Comparison of ENCODE assay signal across 1 cellular context in genomic region chr19:3343619-3344502, GRCh38.
A peak's percentile ranks its signal among the peaks of the same experiment; 100 is the strongest.
TF ChIP-seq lines count a peak whose summit lies in the region.

No MANE protein-coding gene starts in this region.

TF ChIP-seq in HepG2, 621 proteins besides CTCF, POLR2A, EP300 and RAD21 (continued from another document and continues in another):
- TF ChIP-seq NFAT5 (CRISPR knock-in tag; IDR thresholded peaks at IDR 0.05) = no peak
- no peak for TF ChIP-seq RXRB (CRISPR knock-in tag; IDR thresholded peaks at IDR 0.05; ENCODE audit: borderline replicate concordance)
- 0 out of 2 replicates have a peak, but pooled peaks have one; percentile 13 for TF ChIP-seq MAZ (IDR thresholded peaks at IDR 0.05; ENCODE audit: borderline replicate concordance, low read depth, low read length)
- no peak for TF ChIP-seq MAZ (CRISPR knock-in tag; IDR thresholded peaks at IDR 0.05; ENCODE audit: low read depth)
- TF ChIP-seq SALL1 (CRISPR knock-in tag; IDR thresholded peaks at IDR 0.05) = peak; percentile 43; the same call in 1 of the 2 replicates
- 0 out of 2 replicates have a peak, but pooled peaks have one; percentile 1 for TF ChIP-seq ZFY (CRISPR knock-in tag; IDR thresholded peaks at IDR 0.05)
- peak; percentile 41 for TF ChIP-seq HNRNPLL (IDR thresholded peaks at IDR 0.05; ENCODE audit: low read depth, low read length, poor library complexity, severe bottlenecking)
- TF ChIP-seq ZFP91 (CRISPR knock-in tag; IDR thresholded peaks at IDR 0.05; ENCODE audit: borderline replicate concordance) = peak; percentile 72; the same call in 1 of the 2 replicates
- TF ChIP-seq MBNL3 (CRISPR knock-in tag; conservative IDR thresholded peaks at IDR 0.05) = no peak
- TF ChIP-seq ZNF75D (CRISPR knock-in tag; IDR thresholded peaks at IDR 0.05; ENCODE audit: borderline replicate concordance) = no peak
- TF ChIP-seq ZNF292 (CRISPR knock-in tag; IDR thresholded peaks at IDR 0.05; ENCODE audit: borderline replicate concordance, low read depth) = 0 out of 2 replicates have a peak, but pooled peaks have one; percentile 1
- TF ChIP-seq SP5 (CRISPR knock-in tag; IDR thresholded peaks at IDR 0.05; ENCODE audit: borderline replicate concordance, low read depth) = no peak
- peak; percentile 11; the same call in 1 of the 2 replicates for TF ChIP-seq FOXA3 (CRISPR knock-in tag; IDR thresholded peaks at IDR 0.05)
- no peak for TF ChIP-seq RORA (CRISPR knock-in tag; IDR thresholded peaks at IDR 0.05)
- no peak for TF ChIP-seq CBX2 (IDR thresholded peaks at IDR 0.05; ENCODE audit: low read depth, low read length)
- no peak for TF ChIP-seq CBX2 (CRISPR knock-in tag; IDR thresholded peaks at IDR 0.05; ENCODE audit: low read depth)
- TF ChIP-seq ZFP36 (IDR thresholded peaks at IDR 0.05; ENCODE audit: borderline replicate concordance, low read depth, low read length, partially characterized antibody) = peak; percentile 87
- 0 out of 2 replicates have a peak, but pooled peaks have one; percentile 18 for TF ChIP-seq GMEB1 (CRISPR knock-in tag; IDR thresholded peaks at IDR 0.05; ENCODE audit: borderline replicate concordance)
- TF ChIP-seq ZNF687 (CRISPR knock-in tag; IDR thresholded peaks at IDR 0.05) = peak; percentile 49
- TF ChIP-seq ZNF558 (CRISPR knock-in tag; IDR thresholded peaks at IDR 0.05; ENCODE audit: borderline replicate concordance) = no peak
- TF ChIP-seq SRSF9 (IDR thresholded peaks at IDR 0.05; ENCODE audit: borderline replicate concordance, insufficient read depth, low read depth, low read length, poor library complexity, severe bottlenecking) = no peak
- peak; percentile 31; the same call in 1 of the 2 replicates for TF ChIP-seq ETV5 (CRISPR knock-in tag; IDR thresholded peaks at IDR 0.05; ENCODE audit: borderline replicate concordance)
- TF ChIP-seq MAF1 (CRISPR knock-in tag; IDR thresholded peaks at IDR 0.05; ENCODE audit: borderline replicate concordance) = no peak
- TF ChIP-seq GABPB1 (CRISPR knock-in tag; IDR thresholded peaks at IDR 0.05) = peak; percentile 55; the same call in 1 of the 2 replicates
- peak; percentile 51; the same call in 1 of the 2 replicates for TF ChIP-seq RFXANK (CRISPR knock-in tag; IDR thresholded peaks at IDR 0.05)
- peak; percentile 98 for TF ChIP-seq ZMYM3 (CRISPR knock-in tag; IDR thresholded peaks at IDR 0.05)
- no peak for TF ChIP-seq NCOA1 (CRISPR knock-in tag; IDR thresholded peaks at IDR 0.05)
- TF ChIP-seq SAP130 (CRISPR knock-in tag; IDR thresholded peaks at IDR 0.05; ENCODE audit: low read depth) = peak; percentile 43; the same call in 1 of the 2 replicates
- TF ChIP-seq HIC2 (CRISPR knock-in tag; IDR thresholded peaks at IDR 0.05; ENCODE audit: low read depth) = peak; percentile 84
- peak; percentile 100 for TF ChIP-seq ZNF768 (CRISPR knock-in tag; IDR thresholded peaks at IDR 0.05)
- TF ChIP-seq HNF4A (CRISPR knock-in tag; IDR thresholded peaks at IDR 0.05) = peak; percentile 40; the same call in 1 of the 2 replicates
- TF ChIP-seq SNRNP70 (IDR thresholded peaks at IDR 0.05; ENCODE audit: low read depth, low read length) = no peak
- TF ChIP-seq ZNF605 (CRISPR knock-in tag; IDR thresholded peaks at IDR 0.05) = no peak
- TF ChIP-seq BRD4 (CRISPR knock-in tag; IDR thresholded peaks at IDR 0.05) = no peak
- TF ChIP-seq ZFYVE20 (CRISPR knock-in tag; IDR thresholded peaks at IDR 0.05; ENCODE audit: borderline replicate concordance, low read depth) = no peak
- no peak for TF ChIP-seq MNT (IDR thresholded peaks at IDR 0.05)
- TF ChIP-seq NR2F2 (IDR thresholded peaks at IDR 0.05; ENCODE audit: borderline replicate concordance, low read depth) = no peak
- no peak for TF ChIP-seq MTF1 (CRISPR knock-in tag; IDR thresholded peaks at IDR 0.05)
- no peak for TF ChIP-seq ARNT (IDR thresholded peaks at IDR 0.05)
- TF ChIP-seq CC2D1A (CRISPR knock-in tag; IDR thresholded peaks at IDR 0.05) = no peak
